15 cellular contexts compared by ENCODE assay signal in the genomic region with DNA sequence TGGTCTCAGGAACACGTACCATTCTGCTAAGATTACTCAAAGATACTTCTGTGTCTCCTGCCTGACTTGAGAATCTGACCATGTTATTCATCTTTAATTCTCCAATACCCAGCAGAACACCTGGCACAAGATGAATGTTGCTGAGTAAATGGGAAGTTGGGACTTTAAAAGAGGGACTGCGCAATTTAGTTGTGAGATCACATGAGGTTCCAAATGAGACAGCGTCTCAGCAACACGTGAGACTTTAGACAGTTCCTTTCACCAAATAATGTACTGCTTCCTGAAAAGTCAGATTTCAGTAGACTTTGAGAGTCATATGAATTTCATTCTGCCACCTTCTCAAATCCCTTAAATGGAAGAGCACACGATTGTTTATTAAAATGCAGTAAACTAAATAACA.
"Had no signal": no experiment of that assay in that cellular context is flagged by ENCODE, and none has a peak within 500 bp of the region (broad histone marks: within the 10 kb centered on the region; RNA-seq: fewer than 3 reads in every experiment).

No MANE protein-coding gene starts in this region.

- H3K27ac ChIP-seq: neural progenitor cell, tibial artery had no signal

- ATAC-seq: activated naive CD4-positive, alpha-beta T cell treated with anti-CD3 and anti-CD28 coated beads, Interleukin-2, amount 50 U/mL, for 72 hours; stimulated activated naive CD8-positive, alpha-beta T cell treated with anti-CD3 and anti-CD28 coated beads, Interleukin-15, amount 100 ng/mL, for 72 hours had no signal

- H3K9me3 ChIP-seq: ovary, tibial artery had no signal

- DNase-seq: activated CD4-positive, alpha-beta T cell treated with anti-CD3 and anti-CD28 coated beads, Interleukin-2, amount 50 U/mL, for 1 hour; activated CD4-positive, CD25-positive, alpha-beta regulatory T cell; activated T-cell treated with anti-CD3 and anti-CD28 coated beads, Interleukin-2, amount 50 U/mL, for 1 hour; endodermal cell; erythroblast; foreskin fibroblast; mammary epithelial cell; ovary; stimulated activated CD4-positive, alpha-beta T cell treated with anti-CD3 and anti-CD28 coated beads, Interleukin-15, amount 100 ng/mL, for 24 hours; stimulated activated CD4-positive, alpha-beta T cell treated with anti-CD3 and anti-CD28 coated beads, Interleukin-4, amount 100 ng/mL, for 4 hours; stimulated activated naive CD8-positive, alpha-beta T cell treated with anti-CD3 and anti-CD28 coated beads, Interleukin-15, amount 100 ng/mL, for 72 hours; T-helper 2 cell; tibial artery had no signal

- H3K36me3 ChIP-seq: neural progenitor cell, ovary, tibial artery had no signal

- H3K27me3 ChIP-seq: neural progenitor cell, ovary, tibial artery had no signal

- H3K4me3 ChIP-seq: neural progenitor cell, ovary, tibial artery had no signal
